In genomic region chr20:35187584-35188190, GRCh38 we compare ENCODE assay signal across 18 cellular contexts. TPM values are rescaled to one million over a fixed set of nuclear protein-coding genes. Genes with fewer than 3 reads are reported as not detected.
"Had no signal": no experiment of that assay in that cellular context is flagged by ENCODE, and none has a peak within 500 bp of the region (broad histone marks: within the 10 kb centered on the region; RNA-seq: fewer than 3 reads in every experiment).

No MANE protein-coding gene starts in this region.

- H3K27ac Mint-ChIP-seq: naive thymus-derived CD4-positive, alpha-beta T cell; nephron progenitor cell; stimulated activated effector memory CD8-positive, alpha-beta T cell treated with anti-CD3 and anti-CD28 coated beads, Interleukin-12 subunit alpha, Interleukin-12 subunit beta, amount 100 ng/mL, for 72 hours; stimulated activated naive CD8-positive, alpha-beta T cell treated with anti-CD3 and anti-CD28 coated beads, Interleukin-15, Interleukin-2, amounts not matched to agents 100 ng/mL and 50 ng/mL, for 24 hours had no signal

- H3K4me3 Mint-ChIP-seq: naive thymus-derived CD4-positive, alpha-beta T cell; nephron progenitor cell; stimulated activated effector memory CD8-positive, alpha-beta T cell treated with anti-CD3 and anti-CD28 coated beads, Interleukin-12 subunit alpha, Interleukin-12 subunit beta, amount 100 ng/mL, for 72 hours; stimulated activated naive CD8-positive, alpha-beta T cell treated with anti-CD3 and anti-CD28 coated beads, Interleukin-15, Interleukin-2, amounts not matched to agents 100 ng/mL and 50 ng/mL, for 24 hours had no signal

- H3K4me1 Mint-ChIP-seq: naive thymus-derived CD4-positive, alpha-beta T cell; nephron progenitor cell; stimulated activated effector memory CD8-positive, alpha-beta T cell treated with anti-CD3 and anti-CD28 coated beads, Interleukin-12 subunit alpha, Interleukin-12 subunit beta, amount 100 ng/mL, for 72 hours had no signal

- H3K4me1 ChIP-seq: colonic mucosa, psoas muscle, tibial nerve had no signal

- DNase-seq: colonic mucosa; dermis blood vessel endothelial cell; esophagus squamous epithelium; heart right ventricle; hypothalamus; kidney glomerular epithelial cell; naive thymus-derived CD4-positive, alpha-beta T cell; nephron progenitor cell; psoas muscle; retina; right lobe of liver; stimulated activated CD4-positive, alpha-beta T cell treated with anti-CD3 and anti-CD28 coated beads, Interleukin-4, amount 100 ng/mL, for 1 hour; stimulated activated CD8-positive, alpha-beta memory T cell treated with anti-CD3 and anti-CD28 coated beads, Interleukin-4, amount 100 ng/mL, for 48 hours; testis had no signal

- H3K27me3 Mint-ChIP-seq: naive thymus-derived CD4-positive, alpha-beta T cell; stimulated activated naive CD8-positive, alpha-beta T cell treated with anti-CD3 and anti-CD28 coated beads, Interleukin-15, Interleukin-2, amounts not matched to agents 100 ng/mL and 50 ng/mL, for 24 hours had no signal

- H3K27me3 ChIP-seq: colonic mucosa, esophagus squamous epithelium, heart right ventricle, right lobe of liver, testis, tibial nerve had no signal

- H3K9me3 ChIP-seq: colonic mucosa, esophagus squamous epithelium, psoas muscle, right lobe of liver, testis, tibial nerve had no signal

- H3K9me3 Mint-ChIP-seq: naive thymus-derived CD4-positive, alpha-beta T cell; stimulated activated naive CD8-positive, alpha-beta T cell treated with anti-CD3 and anti-CD28 coated beads, Interleukin-15, Interleukin-2, amounts not matched to agents 100 ng/mL and 50 ng/mL, for 24 hours had no signal

- H3K36me3 Mint-ChIP-seq: stimulated activated effector memory CD8-positive, alpha-beta T cell treated with anti-CD3 and anti-CD28 coated beads, Interleukin-12 subunit alpha, Interleukin-12 subunit beta, amount 100 ng/mL, for 72 hours had no signal

- H3K36me3 ChIP-seq: colonic mucosa, esophagus squamous epithelium, heart right ventricle, right lobe of liver had no signal

- H3K4me3 ChIP-seq: colonic mucosa, esophagus squamous epithelium, heart right ventricle, psoas muscle, right lobe of liver, testis, tibial nerve had no signal

RNA-seq across cellular contexts. Expression of gene MMP24, which starts 38.8 kb away (rescaled TPM):
- total RNA-seq: mononuclear cell had no signal
